In the genomic region with DNA sequence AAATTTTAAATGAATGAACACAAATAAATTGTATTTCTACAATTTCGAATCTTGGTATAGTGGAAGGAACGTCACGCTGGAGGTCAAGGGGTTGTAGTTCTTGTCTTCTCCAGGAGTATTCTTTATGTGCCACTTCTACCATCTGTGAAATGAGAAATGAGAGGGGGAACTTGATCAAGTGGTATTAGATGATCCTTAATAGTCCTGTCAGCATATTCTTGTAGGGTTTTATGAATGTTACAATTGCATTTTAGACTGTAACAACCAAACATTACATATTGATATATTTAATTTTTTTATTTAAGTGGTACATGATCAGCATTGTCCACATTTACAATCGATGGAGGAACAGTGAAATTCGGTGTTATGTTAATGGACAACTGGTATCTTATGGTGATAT, we compare ENCODE assay signal across 8 cellular contexts.
"Had no signal": no experiment of that assay in that cellular context is flagged by ENCODE, and none has a peak within 500 bp of the region (broad histone marks: within the 10 kb centered on the region; RNA-seq: fewer than 3 reads in every experiment).

No MANE protein-coding gene starts in this region.

- H3K4me3 ChIP-seq: GM23248, K562 had no signal

- H3K9ac ChIP-seq: GM23248 had no signal

- FAIRE-seq: H1, H54, HTR-8/SVneo, K562 had no signal

- H3K27ac ChIP-seq: GM23248 had no signal

- H3K9me3 Mint-ChIP-seq: H9 had no signal

- DNase-seq: GM23248, H9, HCEC 1CT, KG1 had no signal

- H3K4me3 Mint-ChIP-seq: H9 had no signal

- ATAC-seq: K562 had no signal

- H2AFZ ChIP-seq: GM23248 had no signal
